In genomic region chr20:50691585-50692552, GRCh38 we compare ENCODE assay signal across 10 cellular contexts. TPM values are rescaled to one million over a fixed set of nuclear protein-coding genes. Genes with fewer than 3 reads are reported as not detected.
DNase-seq lines count a peak whose midpoint lies in the region; ATAC-seq, FAIRE-seq and TF ChIP-seq lines count a peak whose summit lies in the region.
"Had no signal": no experiment of that assay in that cellular context is flagged by ENCODE, and none has a peak within 500 bp of the region (broad histone marks: within the 10 kb centered on the region; RNA-seq: fewer than 3 reads in every experiment).

No MANE protein-coding gene starts in this region.

- no peak overlapping the region for H3K9ac ChIP-seq in BLaER1 treated with 17β-estradiol and CSF1 and Interleukin-3, amounts not matched to agents 10 nM and 100 nM

- peaks cover 9 to 53% (median 45%) of the 10 kb centered on the region in 10 experiments for H3K4me1 ChIP-seq in BLaER1 treated with 17β-estradiol and CSF1 and Interleukin-3, amounts not matched to agents 10 nM and 100 nM
- peaks cover 0 to 39% (median 34%) of the 10 kb centered on the region in 9 donors for H3K4me1 ChIP-seq in heart right ventricle
- H3K4me1 ChIP-seq in pancreas: peaks cover 9 to 13% (median 11%) of the 10 kb centered on the region in 3 donors

- 39 to 46% methylated on average over 22 of the region's 22 CpGs for WGBS in heart right ventricle, 2 donors
- WGBS in pancreas, 2 donors: 62 to 65% methylated on average over 22 of the region's 22 CpGs

- intact Hi-C loops in heart right ventricle (cut with DNase I): no loop called here
- intact Hi-C loops in pancreas (cut with DNase I): no loop called here

- H4K20me1 ChIP-seq in BLaER1 treated with 17β-estradiol and CSF1 and Interleukin-3, amounts not matched to agents 10 nM and 100 nM: no peaks in the 10 kb centered on the region

- no peaks in the 10 kb centered on the region for H3K9me3 Mint-ChIP-seq in WTC11

- DNase-seq in WTC11 (ENCODE audit: low spot score): peak; percentile 41
- no peak for DNase-seq in heart right ventricle
- DNase-seq in pancreas: no peak
- no peak for DNase-seq in GOT3 (lab: John Stamatoyannopoulos, UW)
- DNase-seq in activated naive CD4-positive, alpha-beta T cell (lab: John Stamatoyannopoulos, UW): no peak
- no peak for DNase-seq in NCI-H2029 treated with DMSO at 0.1 percent for 48 hours (lab: John Stamatoyannopoulos, UW)
- no peak for DNase-seq in NCI-H1092 (lab: John Stamatoyannopoulos, UW)
- DNase-seq: T-helper 17 cell had no signal

- TF ChIP-seq CTCF in WTC11 (IDR thresholded peaks at IDR 0.05): no peak
- TF ChIP-seq CTCF in heart right ventricle (IDR thresholded peaks at IDR 0.05): no peak
- no peak for TF ChIP-seq CTCF in pancreas (IDR thresholded peaks at IDR 0.05)

- CTCF ChIA-PET in WTC11 (lab: Charles Lee): interaction anchor here (0.6 to 4.5 kb wide), 12 partner anchors 8 to 99 kb away, joined by 3 to 28 read pairs (median 9); no protein-coding TSS in a partner anchor

- H3K27me3 ChIP-seq in BLaER1 treated with 17β-estradiol and CSF1 and Interleukin-3, amounts not matched to agents 10 nM and 100 nM: peaks cover 0 to 3% (median 0%) of the 10 kb centered on the region in 11 experiments; a peak in 1 of 22 replicates
- H3K27me3 ChIP-seq in heart right ventricle (peaks cover 0 to 46% (median 9%) of the 10 kb centered on the region in 7 donors), pancreas (no peaks in the 10 kb centered on the region)

- H3K9me3 ChIP-seq in BLaER1 treated with 17β-estradiol and CSF1 and Interleukin-3, amounts not matched to agents 10 nM and 100 nM (replicated peaks in 1 of 11): no peaks in the 10 kb centered on the region
- H3K9me3 ChIP-seq in heart right ventricle (no peaks in the 10 kb centered on the region), pancreas (no peaks in the 10 kb centered on the region)

- peak overlapping the region; percentile 94 for H3K27ac Mint-ChIP-seq in WTC11
- H3K27ac Mint-ChIP-seq: T-helper 17 cell had no signal

- H3K4me1 Mint-ChIP-seq in WTC11: peaks cover 51% of the 10 kb centered on the region

- peak overlapping the region in 9 of 11 experiments; percentile 55 to 90 (median 67); a peak in 15 of 22 replicates for H3K4me2 ChIP-seq in BLaER1 treated with 17β-estradiol and CSF1 and Interleukin-3, amounts not matched to agents 10 nM and 100 nM

- peak overlapping the region in 2 of 11 experiments; percentile 7 to 73; a peak in 2 of 22 replicates for H3K27ac ChIP-seq in BLaER1 treated with 17β-estradiol and CSF1 and Interleukin-3, amounts not matched to agents 10 nM and 100 nM
- H3K27ac ChIP-seq in heart right ventricle (peak overlapping the region; percentile 35 to 79 (median 67)), pancreas (peak overlapping the region in 1 of 4 donors; percentile 3)
- H3K27ac ChIP-seq: HL-60 had no signal

- H3K4me3 ChIP-seq in BLaER1 treated with 17β-estradiol and CSF1 and Interleukin-3, amounts not matched to agents 10 nM and 100 nM: no peak overlapping the region
- H3K4me3 ChIP-seq in heart right ventricle (peak overlapping the region; percentile 21 to 62 (median 54)), pancreas (peak overlapping the region in 2 of 4 donors; percentile 23 to 26)

- no peak for FAIRE-seq in pancreas (lab: Jason Lieb, UNC)

- H3K36me3 ChIP-seq in BLaER1 treated with 17β-estradiol and CSF1 and Interleukin-3, amounts not matched to agents 10 nM and 100 nM: no peaks in the 10 kb centered on the region
- H3K36me3 ChIP-seq in heart right ventricle (no peaks in the 10 kb centered on the region), pancreas (no peaks in the 10 kb centered on the region)

- no peaks in the 10 kb centered on the region for H3K27me3 Mint-ChIP-seq in WTC11 (ENCODE audit: low read depth)

- no peaks in the 10 kb centered on the region for H3K36me3 Mint-ChIP-seq in WTC11

- H3K4me3 Mint-ChIP-seq in WTC11: peak overlapping the region; percentile 78
- H3K4me3 Mint-ChIP-seq: T-helper 17 cell had no signal

- POLR2A ChIA-PET in WTC11 (lab: Charles Lee): interaction anchor here (0.7 kb wide), 1 partner anchor 60 kb away, joined by 4 read pairs; no protein-coding TSS in a partner anchor

- peak; percentile 65 for ATAC-seq in WTC11
- peak; percentile 20 to 56 (median 33) for ATAC-seq in heart right ventricle
- peak in 3 of 4 donors; percentile 7 to 18 (median 9) for ATAC-seq in pancreas
- ATAC-seq: T-helper 17 cell had no signal

TF ChIP-seq in WTC11, 78 proteins besides CTCF, POLR2A, EP300 and RAD21:
- TF ChIP-seq ZNF138 (CRISPR knock-in tag; conservative IDR thresholded peaks at IDR 0.05): no peak
- TF ChIP-seq, protein P1, sequence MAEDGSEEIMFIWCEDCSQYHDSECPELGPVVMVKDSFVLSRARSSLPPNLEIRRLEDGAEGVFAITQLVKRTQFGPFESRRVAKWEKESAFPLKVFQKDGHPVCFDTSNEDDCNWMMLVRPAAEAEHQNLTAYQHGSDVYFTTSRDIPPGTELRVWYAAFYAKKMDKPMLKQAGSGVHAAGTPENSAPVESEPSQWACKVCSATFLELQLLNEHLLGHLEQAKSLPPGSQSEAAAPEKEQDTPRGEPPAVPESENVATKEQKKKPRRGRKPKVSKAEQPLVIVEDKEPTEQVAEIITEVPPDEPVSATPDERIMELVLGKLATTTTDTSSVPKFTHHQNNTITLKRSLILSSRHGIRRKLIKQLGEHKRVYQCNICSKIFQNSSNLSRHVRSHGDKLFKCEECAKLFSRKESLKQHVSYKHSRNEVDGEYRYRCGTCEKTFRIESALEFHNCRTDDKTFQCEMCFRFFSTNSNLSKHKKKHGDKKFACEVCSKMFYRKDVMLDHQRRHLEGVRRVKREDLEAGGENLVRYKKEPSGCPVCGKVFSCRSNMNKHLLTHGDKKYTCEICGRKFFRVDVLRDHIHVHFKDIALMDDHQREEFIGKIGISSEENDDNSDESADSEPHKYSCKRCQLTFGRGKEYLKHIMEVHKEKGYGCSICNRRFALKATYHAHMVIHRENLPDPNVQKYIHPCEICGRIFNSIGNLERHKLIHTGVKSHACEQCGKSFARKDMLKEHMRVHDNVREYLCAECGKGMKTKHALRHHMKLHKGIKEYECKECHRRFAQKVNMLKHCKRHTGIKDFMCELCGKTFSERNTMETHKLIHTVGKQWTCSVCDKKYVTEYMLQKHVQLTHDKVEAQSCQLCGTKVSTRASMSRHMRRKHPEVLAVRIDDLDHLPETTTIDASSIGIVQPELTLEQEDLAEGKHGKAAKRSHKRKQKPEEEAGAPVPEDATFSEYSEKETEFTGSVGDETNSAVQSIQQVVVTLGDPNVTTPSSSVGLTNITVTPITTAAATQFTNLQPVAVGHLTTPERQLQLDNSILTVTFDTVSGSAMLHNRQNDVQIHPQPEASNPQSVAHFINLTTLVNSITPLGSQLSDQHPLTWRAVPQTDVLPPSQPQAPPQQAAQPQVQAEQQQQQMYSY (CRISPR knock-in tag; IDR thresholded peaks at IDR 0.05): peak; percentile 74
TF ChIP-seq in WTC11: peak in this region for 1.

RNA-seq across cellular contexts. Expression of gene RIPOR3, which starts 0.5 kb away (rescaled TPM):
- total RNA-seq in WTC11 (2021): 5.4 to 6.5 TPM (median 6.0 TPM) in 3 replicates
- total RNA-seq in heart right ventricle: 10 to 100 TPM in 1 of 10 donors, 1 to 10 TPM in 9; 1.6 to 21.8 (median 2.7) TPM
- 10 to 100 TPM in 1 of 2 donors, 1 to 10 TPM in 1; 6.3 to 50.2 TPM for polyA plus RNA-seq in heart right ventricle
- 1 to 10 TPM in 4 of 6 donors, under 1 TPM in 2; 0.67 to 3.4 (median 1.5) TPM for total RNA-seq in pancreas
- 10 to 100 TPM in 1 of 2 donors, 1 to 10 TPM in 1; 8.1 to 11.3 TPM for polyA plus RNA-seq in pancreas

RNA-seq across cellular contexts. Expression of gene PARD6B, which starts 39.5 kb away (rescaled TPM):
- 29.6 to 38.0 TPM (median 37.5 TPM) in 3 replicates for total RNA-seq in WTC11 (2021)
- 1 to 10 TPM; 1.7 to 7.1 (median 3.7) TPM for total RNA-seq in heart right ventricle
- polyA plus RNA-seq in heart right ventricle: 1 to 10 TPM; 1.3 to 3.1 TPM
- total RNA-seq in pancreas: 10 to 100 TPM in 4 of 6 donors, 1 to 10 TPM in 2; 8.1 to 17.8 (median 11.9) TPM
- 1 to 10 TPM; 3.1 to 4.2 TPM for polyA plus RNA-seq in pancreas

Comparison
In these comparisons a context has a peak if more than half of its experiments do, and no peak if none do; other contexts are left out.
1. H3K4me3 ChIP-seq: peak in heart right ventricle (10 of 10); none in BLaER1 treated with 17β-estradiol and CSF1 and Interleukin-3, amounts not matched to agents 10 nM and 100 nM (0 of 10).
2. ATAC-seq: peak in every context shown above with its lines; median percentile 65 in WTC11; 33 in heart right ventricle; 9 in pancreas.